ENCODE assay signal across 7 cellular contexts in genomic region chr21:45343891-45344290, GRCh38.
"Had no signal": no experiment of that assay in that cellular context is flagged by ENCODE, and none has a peak within 500 bp of the region (broad histone marks: within the 10 kb centered on the region; RNA-seq: fewer than 3 reads in every experiment).

No MANE protein-coding gene starts in this region.

- H3K4me3 ChIP-seq: GM23248 had no signal

- DNase-seq: GM23248, GOT3, H9, HCEC 1CT, IMR-90 had no signal

- H3K9ac ChIP-seq: GM23248 had no signal

- H3K4me3 Mint-ChIP-seq: H9 had no signal

- H2AFZ ChIP-seq: GM23248 had no signal

- H3K27ac Mint-ChIP-seq: H9 had no signal

- H3K27ac ChIP-seq: GM23248 had no signal

- FAIRE-seq: H54, HTR-8/SVneo had no signal
